ENCODE assay signal across 8 cellular contexts in the genomic region with DNA sequence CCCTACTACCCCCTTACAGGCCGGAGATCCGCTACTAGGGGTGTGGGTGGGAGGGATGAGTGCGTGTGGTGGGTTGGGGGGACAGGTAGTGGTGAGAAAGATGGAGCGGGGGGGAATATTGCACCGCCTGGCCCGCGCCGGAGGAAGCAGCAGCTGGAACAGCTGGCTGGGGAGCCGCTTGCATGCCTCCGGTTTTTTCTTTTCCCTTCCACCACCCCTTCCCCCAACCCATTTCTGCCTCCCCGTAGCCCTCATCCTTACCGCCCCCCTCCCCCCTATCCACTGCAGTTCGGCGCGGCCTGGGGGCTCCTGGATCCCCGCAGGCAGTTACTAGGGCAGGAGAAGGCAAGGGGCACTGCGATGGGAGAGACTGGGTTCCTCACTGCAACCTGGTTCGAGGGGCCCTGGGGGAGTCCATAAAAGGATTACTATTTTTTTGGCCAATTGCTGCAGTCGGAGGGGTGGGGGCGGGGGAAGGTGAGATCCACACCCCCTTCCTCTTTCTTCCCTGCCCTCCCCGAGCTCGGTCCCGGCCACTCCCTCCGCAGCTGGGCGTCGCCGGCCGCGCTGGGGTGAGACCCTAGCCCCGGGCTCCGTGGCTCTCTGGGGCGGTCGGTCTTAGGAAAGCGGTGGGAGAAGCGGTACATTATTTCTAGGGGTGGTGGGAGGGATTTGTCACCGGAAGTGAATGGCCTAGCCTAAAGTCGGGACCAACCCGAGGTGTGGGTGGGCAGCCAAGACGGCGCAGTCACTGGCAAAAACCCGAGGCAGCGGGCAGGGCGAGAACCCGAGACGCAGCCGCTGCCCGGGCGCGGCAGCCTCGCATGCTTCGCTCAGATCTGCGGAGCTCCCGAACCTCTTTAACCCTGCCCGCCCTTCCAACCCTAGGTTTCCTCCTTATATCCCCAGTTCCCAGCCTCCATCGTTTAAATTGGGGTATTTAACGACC. TPM values are rescaled to one million over a fixed set of nuclear protein-coding genes. Genes with fewer than 3 reads are reported as not detected.
DNase-seq lines count a peak whose midpoint lies in the region; ATAC-seq and TF ChIP-seq lines count a peak whose summit lies in the region.

No MANE protein-coding gene starts in this region.

- H3K9me2 ChIP-seq in DOHH2 (replicated peaks; ENCODE audit: control insufficient read depth, low read length): no peaks in the 10 kb centered on the region
- H3K9me2 ChIP-seq in GM23248 (ENCODE audit: insufficient read depth): no peaks in the 10 kb centered on the region

- peak overlapping the region; percentile 99 for H3K4me3 Mint-ChIP-seq in nephron progenitor cell

- TF ChIP-seq CTCF in DOHH2 (IDR thresholded peaks at IDR 0.05; ENCODE audit: low read depth, low read length, poor library complexity, severe bottlenecking) (no peak), nephron progenitor cell (IDR thresholded peaks at IDR 0.05) (no peak)

- H3K4me2 ChIP-seq in DOHH2 (ENCODE audit: low read length) (peak overlapping the region; percentile 91), GM23248 (ENCODE audit: unreplicated experiment) (peak overlapping the region; percentile 99)

- H3K36me3 ChIP-seq in DOHH2 (ENCODE audit: control insufficient read depth, low read length): peaks cover 32% of the 10 kb centered on the region
- no peaks in the 10 kb centered on the region for H3K36me3 ChIP-seq in GM23248 (ENCODE audit: low read depth)

- H3F3A ChIP-seq in DOHH2 (ENCODE audit: control insufficient read depth, insufficient read depth) (peaks cover 29% of the 10 kb centered on the region), GM23248 (ENCODE audit: insufficient read depth) (peaks cover 30% of the 10 kb centered on the region)

- H3K9me3 ChIP-seq in DOHH2 (ENCODE audit: control insufficient read depth, insufficient read depth, low read length) (no peaks in the 10 kb centered on the region), GM23248 (ENCODE audit: low read depth) (no peaks in the 10 kb centered on the region)

- peak overlapping the region; percentile 83 for H3K4me3 ChIP-seq in DOHH2 (ENCODE audit: low read length)
- H3K4me3 ChIP-seq in GM23248: peak overlapping the region; percentile 85

- peak overlapping the region; percentile 92 for H3K27ac ChIP-seq in DOHH2 (ENCODE audit: low read depth, low read length)
- H3K27ac ChIP-seq in GM23248: peak overlapping the region; percentile 96

- H3K27ac Mint-ChIP-seq in nephron progenitor cell: peak overlapping the region; percentile 78

- H3K9me3 Mint-ChIP-seq in nephron progenitor cell: no peaks in the 10 kb centered on the region

- H4K20me1 ChIP-seq in DOHH2 (ENCODE audit: control insufficient read depth, insufficient read depth, low read depth, low read length) (no peaks in the 10 kb centered on the region), GM23248 (ENCODE audit: insufficient read depth) (no peaks in the 10 kb centered on the region)

- peaks cover 54% of the 10 kb centered on the region for H3K4me1 Mint-ChIP-seq in nephron progenitor cell

- H3K9ac ChIP-seq in GM23248: peak overlapping the region; percentile 98

- peaks cover 9% of the 10 kb centered on the region for H3K36me3 Mint-ChIP-seq in nephron progenitor cell (ENCODE audit: low read depth)

- peak overlapping the region; percentile 90 for H2AFZ ChIP-seq in GM23248

- H3K4me1 ChIP-seq in DOHH2 (ENCODE audit: control insufficient read depth, low read length): peaks cover 47% of the 10 kb centered on the region
- H3K4me1 ChIP-seq in GM23248 (ENCODE audit: insufficient read depth): peaks cover 16% of the 10 kb centered on the region

- 1% methylated on average over 36 to 56 of the region's 56 CpGs for WGBS in GM23248 (ENCODE audit: low coverage in 1 of 2, low lambda C conversion rate in 2 of 2, missing lambda C conversion rate in 2 of 2), 2 experiments

- DNase-seq in GM23248 (peak; percentile 89), LHCN-M2 (ENCODE audit: low read depth) (peak; percentile 85), SHP77 (lab: John Stamatoyannopoulos, UW) (peak; percentile 87 to 89), fibroblast of the conjunctiva (ENCODE audit: low read depth) (peak; percentile 95), nephron progenitor cell (peak; percentile 80)
- DNase-seq in activated effector memory CD4-positive, alpha-beta T cell treated with anti-CD3 and anti-CD28 coated beads, Interleukin-2, amount 50 U/mL, for 16 hours: peak; percentile 92
- DNase-seq in stimulated activated naive CD8-positive, alpha-beta T cell treated with anti-CD3 and anti-CD28 coated beads, Interleukin-15, Interleukin-2, amounts not matched to agents 100 U/mL and 50 U/mL, for 24 hours: peak; percentile 89

- no peaks in the 10 kb centered on the region for H3K27me3 ChIP-seq in DOHH2 (ENCODE audit: control insufficient read depth, low read length)
- H3K27me3 ChIP-seq in GM23248 (replicated peaks; ENCODE audit: insufficient read depth): no peaks in the 10 kb centered on the region

- H3K27me3 Mint-ChIP-seq in nephron progenitor cell (ENCODE audit: low read depth, poor library complexity): no peaks in the 10 kb centered on the region

- H3K79me2 ChIP-seq in DOHH2 (ENCODE audit: control insufficient read depth, low read length): peaks cover 55% of the 10 kb centered on the region
- H3K79me2 ChIP-seq in GM23248 (ENCODE audit: insufficient read depth): peaks cover 30% of the 10 kb centered on the region

- in situ Hi-C loops in GM23248 (cut with MboI): no loop called here

- peak; percentile 79 for ATAC-seq in stimulated activated naive CD8-positive, alpha-beta T cell treated with anti-CD3 and anti-CD28 coated beads, Interleukin-15, Interleukin-2, amounts not matched to agents 100 U/mL and 50 U/mL, for 24 hours

RNA-seq across cellular contexts. Expression of a gene that starts 0.8 kb away (rescaled TPM):
- total RNA-seq in GM23248 (2014; rRNA removed; shearing (Covaris generic)): 36.9 and 37.3 TPM in 2 replicates
- 35.0 and 38.3 TPM in 2 replicates for polyA plus RNA-seq in GM23248 (2016; fragmentation: Nextera tagmentation; extraction: Ambion mirVana)
- total RNA-seq in LHCN-M2 (2014; rRNA removed): 42.8 and 48.3 TPM in 2 replicates
- polyA plus RNA-seq in LHCN-M2 (2012): 18.9 TPM

RNA-seq across cellular contexts. Expression of a gene that starts 24.3 kb away (rescaled TPM):
- 1.5 TPM in 2 replicates for total RNA-seq in GM23248 (2014; rRNA removed; shearing (Covaris generic))
- 1.7 and 2.3 TPM in 2 replicates for polyA plus RNA-seq in GM23248 (2016; fragmentation: Nextera tagmentation; extraction: Ambion mirVana)
- 2.1 and 2.6 TPM in 2 replicates for total RNA-seq in LHCN-M2 (2014; rRNA removed)
- polyA plus RNA-seq in LHCN-M2 (2012): 3.4 TPM

RNA-seq across cellular contexts. Expression of a gene that starts 35.1 kb away (rescaled TPM):
- 5.4 and 5.7 TPM in 2 replicates for total RNA-seq in GM23248 (2014; rRNA removed; shearing (Covaris generic))
- polyA plus RNA-seq in GM23248 (2016; fragmentation: Nextera tagmentation; extraction: Ambion mirVana): 2.4 and 2.5 TPM in 2 replicates
- total RNA-seq in LHCN-M2 (2014; rRNA removed): 4.5 and 6.1 TPM in 2 replicates
- 2.2 TPM for polyA plus RNA-seq in LHCN-M2 (2012)

Comparison
In these comparisons a context has a peak if more than half of its experiments do, and no peak if none do; other contexts are left out.
1. Peak in every context shown above with its lines: DNase-seq, ATAC-seq, H3K4me3 ChIP-seq and H3K27ac ChIP-seq.